ENCODE assay signal across 20 cellular contexts in the genomic region with DNA sequence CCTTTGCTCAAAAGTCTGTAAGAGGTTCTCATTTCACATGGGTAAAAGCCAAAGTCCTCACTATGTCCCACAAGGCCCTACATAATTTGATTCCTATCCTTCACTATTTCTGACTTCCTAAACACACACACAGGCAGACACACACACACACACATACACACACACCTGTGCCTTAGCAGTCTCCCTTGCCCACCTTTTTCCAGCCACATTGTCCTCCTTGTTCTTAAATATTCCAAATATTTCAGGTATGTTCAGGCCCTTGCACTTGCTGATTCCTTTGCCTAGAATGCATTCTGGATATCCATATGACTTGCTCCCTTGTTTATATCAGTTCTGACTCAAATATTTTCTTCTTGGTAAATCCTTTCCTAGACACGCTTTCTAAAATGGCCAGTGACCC. TPM values are rescaled to one million over a fixed set of nuclear protein-coding genes. Genes with fewer than 3 reads are reported as not detected.
"Had no signal": no experiment of that assay in that cellular context is flagged by ENCODE, and none has a peak within 500 bp of the region (broad histone marks: within the 10 kb centered on the region; RNA-seq: fewer than 3 reads in every experiment).

No MANE protein-coding gene starts in this region.

- H3K27me3 Mint-ChIP-seq: brain; central memory CD8-positive, alpha-beta T cell; stimulated activated naive CD8-positive, alpha-beta T cell treated with anti-CD3 and anti-CD28 coated beads, Interleukin-15, amount 100 ng/mL, for 72 hours had no signal

- H3K27me3 ChIP-seq: adrenal gland, right atrium auricular region, thyroid gland, uterus had no signal

- ATAC-seq: naive thymus-derived CD4-positive, alpha-beta T cell; stimulated activated naive CD8-positive, alpha-beta T cell treated with anti-CD3 and anti-CD28 coated beads, Interleukin-15, amount 100 ng/mL, for 72 hours had no signal

- H3K4me1 ChIP-seq: adrenal gland, parathyroid adenoma, right atrium auricular region, thyroid gland, uterus had no signal

- H3K4me3 Mint-ChIP-seq: brain; central memory CD8-positive, alpha-beta T cell; naive thymus-derived CD4-positive, alpha-beta T cell; stimulated activated naive CD8-positive, alpha-beta T cell treated with anti-CD3 and anti-CD28 coated beads, Interleukin-15, amount 100 ng/mL, for 72 hours had no signal

- H3K36me3 Mint-ChIP-seq: brain; naive thymus-derived CD4-positive, alpha-beta T cell had no signal

- DNase-seq: activated CD4-positive, alpha-beta T cell treated with anti-CD3 and anti-CD28 coated beads, Interleukin-2, amount 50 U/mL, for 1 hour; activated naive CD4-positive, alpha-beta T cell treated with anti-CD3 and anti-CD28 coated beads, Interleukin-2, amount 50 U/mL, for 16 hours; activated T-cell treated with anti-CD3 and anti-CD28 coated beads for 4 hours; adrenal gland; cortex of kidney; effector CD8-positive, alpha-beta T cell; glutamatergic neuron; kidney; naive thymus-derived CD4-positive, alpha-beta T cell; stimulated activated CD4-positive, alpha-beta T cell treated with anti-CD3 and anti-CD28 coated beads, Interleukin-4, amount 100 ng/mL, for 4 hours; stimulated activated naive CD8-positive, alpha-beta T cell treated with anti-CD3 and anti-CD28 coated beads, Interleukin-15, amount 100 ng/mL, for 72 hours; thyroid gland; uterus had no signal

- H3K4me1 Mint-ChIP-seq: central memory CD8-positive, alpha-beta T cell; naive thymus-derived CD4-positive, alpha-beta T cell; stimulated activated naive CD8-positive, alpha-beta T cell treated with anti-CD3 and anti-CD28 coated beads, Interleukin-15, amount 100 ng/mL, for 72 hours had no signal

- H3K36me3 ChIP-seq: adrenal gland, right atrium auricular region, thyroid gland, uterus had no signal

- H3K9ac ChIP-seq: parathyroid adenoma had no signal

- H3K9me3 ChIP-seq: adrenal gland, right atrium auricular region, thyroid gland, uterus had no signal

- H3K4me3 ChIP-seq: adrenal gland, right atrium auricular region, skin epidermis, thyroid gland, uterus had no signal

- H3K27ac Mint-ChIP-seq: activated T-helper 2 cell treated with anti-CD3 and anti-CD28 coated beads, Interferon-gamma antibody, Interleukin-2, Interleukin-4, amounts not matched to agents 10 μg/mL and 5 μg/mL and 100 μg/mL, durations not matched to agents 14 hours and 24 hours and 36 hours; brain; naive thymus-derived CD4-positive, alpha-beta T cell; stimulated activated naive CD8-positive, alpha-beta T cell treated with anti-CD3 and anti-CD28 coated beads, Interleukin-15, amount 100 ng/mL, for 72 hours had no signal

- H3K9me3 Mint-ChIP-seq: activated T-helper 2 cell treated with anti-CD3 and anti-CD28 coated beads, Interferon-gamma antibody, Interleukin-2, Interleukin-4, amounts not matched to agents 10 μg/mL and 5 μg/mL and 100 μg/mL, durations not matched to agents 14 hours and 24 hours and 36 hours; central memory CD8-positive, alpha-beta T cell had no signal

RNA-seq across cellular contexts. Expression of gene NTNG1, which starts 54.6 kb away (rescaled TPM):
- total RNA-seq: activated T-helper 2 cell treated with anti-CD3 and anti-CD28 coated beads, Interferon-gamma antibody, Interleukin-2, Interleukin-4, amounts not matched to agents 10 μg/mL and 5 μg/mL and 100 μg/mL, durations not matched to agents 14 hours and 24 hours and 36 hours; naive thymus-derived CD4-positive, alpha-beta T cell; T-helper 2 cell treated with Interferon-gamma antibody and Interleukin-4, amounts not matched to agents 100 ng/mL and 5 ng/mL, for 36 hours had no signal
